ENCODE assay signal across 16 cellular contexts in genomic region chr22:17262976-17263375, GRCh38.
"Had no signal": no experiment of that assay in that cellular context is flagged by ENCODE, and none has a peak within 500 bp of the region (broad histone marks: within the 10 kb centered on the region; RNA-seq: fewer than 3 reads in every experiment).

No MANE protein-coding gene starts in this region.

- H3K4me1 ChIP-seq: foreskin keratinocyte had no signal

- H3K36me3 ChIP-seq: esophagus squamous epithelium, left ventricle myocardium inferior, lower lobe of right lung had no signal

- H3K9me3 Mint-ChIP-seq: dendritic cell treated with granulocyte-macrophage colony-stimulating factor and Interleukin-4, amounts not matched to agents 40 ng/mL and 50 ng/mL, for 4 days; memory B cell; natural killer cell treated with Interleukin-12 subunit alpha and Interleukin-12 subunit beta and Interleukin-15 and Interleukin-18, amount 100 ng/mL, for 72 hours had no signal

- H3K27me3 Mint-ChIP-seq: memory B cell; natural killer cell treated with Interleukin-12 subunit alpha and Interleukin-12 subunit beta and Interleukin-15 and Interleukin-18, amount 100 ng/mL, for 72 hours had no signal

- DNase-seq: cerebellar nuclear complex; esophagus squamous epithelium; foreskin keratinocyte; kidney; left cardiac atrium; left ventricle myocardium inferior; lower lobe of right lung; midbrain; right cardiac atrium; stimulated activated CD4-positive, alpha-beta T cell treated with anti-CD3 and anti-CD28 coated beads, Interleukin-2, amount 100 ng/mL, for 48 hours; stimulated activated naive CD4-positive, alpha-beta T cell treated with Interleukin-2 at 50 U/mL for 16 hours; trophoblast cell had no signal

- H3K36me3 Mint-ChIP-seq: memory B cell; natural killer cell treated with Interleukin-12 subunit alpha and Interleukin-12 subunit beta and Interleukin-15 and Interleukin-18, amount 100 ng/mL, for 72 hours had no signal

- H3K4me2 ChIP-seq: smooth muscle cell had no signal

- H3K4me3 Mint-ChIP-seq: dendritic cell treated with granulocyte-macrophage colony-stimulating factor and Interleukin-4, amounts not matched to agents 40 ng/mL and 50 ng/mL, for 4 days; memory B cell; natural killer cell treated with Interleukin-12 subunit alpha and Interleukin-12 subunit beta and Interleukin-15 and Interleukin-18, amount 100 ng/mL, for 72 hours had no signal

- H3K27ac Mint-ChIP-seq: dendritic cell treated with granulocyte-macrophage colony-stimulating factor and Interleukin-4, amounts not matched to agents 40 ng/mL and 50 ng/mL, for 4 days; memory B cell; natural killer cell treated with Interleukin-12 subunit alpha and Interleukin-12 subunit beta and Interleukin-15 and Interleukin-18, amount 100 ng/mL, for 72 hours had no signal

- H3K4me3 ChIP-seq: esophagus squamous epithelium, left ventricle myocardium inferior, lower lobe of right lung, smooth muscle cell had no signal

- H3K27me3 ChIP-seq: foreskin keratinocyte had no signal

- H3K9me3 ChIP-seq: esophagus squamous epithelium, left ventricle myocardium inferior, lower lobe of right lung had no signal

- ATAC-seq: foreskin keratinocyte; left cardiac atrium; lower lobe of right lung; natural killer cell treated with Interleukin-12 subunit alpha and Interleukin-12 subunit beta and Interleukin-15 and Interleukin-18, amount 100 ng/mL, for 72 hours; right cardiac atrium had no signal

- H3K27ac ChIP-seq: esophagus squamous epithelium, foreskin keratinocyte, lower lobe of right lung had no signal
